In the genomic region with DNA sequence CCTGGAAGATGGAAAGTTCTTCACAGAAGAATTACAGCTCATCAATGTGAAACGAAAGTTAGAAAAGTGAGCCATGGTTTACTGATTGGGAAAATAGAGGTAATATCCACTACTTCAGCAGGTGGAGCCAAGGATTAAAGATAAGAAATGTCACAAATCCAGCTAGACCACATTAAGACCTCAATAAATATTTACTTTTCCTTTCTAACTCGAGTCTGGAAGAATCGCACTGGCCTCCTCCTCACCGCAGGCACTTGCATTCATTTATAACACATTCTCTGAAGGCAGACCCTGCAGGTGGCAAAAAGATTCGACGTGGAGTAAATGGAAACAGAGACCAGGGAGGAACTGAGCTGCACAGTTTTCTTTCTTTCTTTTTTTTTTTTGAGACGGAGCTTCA, we compare ENCODE assay signal across 19 cellular contexts. TPM values are rescaled to one million over a fixed set of nuclear protein-coding genes. Genes with fewer than 3 reads are reported as not detected.
DNase-seq lines count a peak whose midpoint lies in the region; ATAC-seq and TF ChIP-seq lines count a peak whose summit lies in the region.
"Had no signal": no experiment of that assay in that cellular context is flagged by ENCODE, and none has a peak within 500 bp of the region (broad histone marks: within the 10 kb centered on the region; RNA-seq: fewer than 3 reads in every experiment).

No MANE protein-coding gene starts in this region.

- CTCF ChIA-PET in Calu3 (lab: Charles Lee), result interaction anchor here (1.0 kb wide), 1 partner anchor 188 kb away, joined by 3 read pairs; no protein-coding TSS in a partner anchor

- peak overlapping the region; percentile 82 for H3K27ac Mint-ChIP-seq in T-helper 2 cell treated with Interferon-gamma antibody and Interleukin-4, amounts not matched to agents 5 μg/mL and 100 μg/mL, for 36 hours
- H3K27ac Mint-ChIP-seq in Calu3 (ENCODE audit: unreplicated experiment), result no peak overlapping the region
- peak overlapping the region; percentile 58 for H3K27ac Mint-ChIP-seq in activated T-helper 2 cell treated with anti-CD3 and anti-CD28 coated beads, Interferon-gamma antibody, Interleukin-2, Interleukin-4, amounts not matched to agents 10 μg/mL and 5 μg/mL and 100 μg/mL, durations not matched to agents 14 hours and 24 hours and 36 hours
- peak overlapping the region in 7 of 10 donors; percentile 11 to 100 (median 85) for H3K27ac Mint-ChIP-seq in naive thymus-derived CD8-positive, alpha-beta T cell
- H3K27ac Mint-ChIP-seq in stimulated activated memory B cell treated with anti-CD40 and anti-IgM and Interleukin-4, amounts not matched to agents 10 μg/mL and 1 μg/mL and 100 μg/mL, for 72 hours, result no peak overlapping the region
- H3K27ac Mint-ChIP-seq: activated T-cell treated with anti-CD3 and anti-CD28 coated beads, Interleukin-2, amount 50 U/mL, for 72 hours had no signal

- no TSS peak for BruUV-seq in Calu3 (replicated peaks; lab: Mats Ljungman, UMichigan)

- H3K9me3 Mint-ChIP-seq in T-helper 2 cell treated with Interferon-gamma antibody and Interleukin-4, amounts not matched to agents 5 μg/mL and 100 μg/mL, for 36 hours, result peaks cover 8% of the 10 kb centered on the region
- H3K9me3 Mint-ChIP-seq in Calu3 (ENCODE audit: low read depth, unreplicated experiment), result no peaks in the 10 kb centered on the region
- peaks cover 8% of the 10 kb centered on the region for H3K9me3 Mint-ChIP-seq in activated T-helper 2 cell treated with anti-CD3 and anti-CD28 coated beads, Interferon-gamma antibody, Interleukin-2, Interleukin-4, amounts not matched to agents 10 μg/mL and 5 μg/mL and 100 μg/mL, durations not matched to agents 14 hours and 24 hours and 36 hours
- H3K9me3 Mint-ChIP-seq in naive thymus-derived CD8-positive, alpha-beta T cell, result no peaks in the 10 kb centered on the region
- no peaks in the 10 kb centered on the region for H3K9me3 Mint-ChIP-seq in stimulated activated memory B cell treated with anti-CD40 and anti-IgM and Interleukin-4, amounts not matched to agents 10 μg/mL and 1 μg/mL and 100 μg/mL, for 72 hours
- H3K9me3 Mint-ChIP-seq: activated T-cell treated with anti-CD3 and anti-CD28 coated beads, Interleukin-2, amount 50 U/mL, for 72 hours had no signal

- no peaks in the 10 kb centered on the region for H3K27me3 Mint-ChIP-seq in T-helper 2 cell treated with Interferon-gamma antibody and Interleukin-4, amounts not matched to agents 5 μg/mL and 100 μg/mL, for 36 hours (ENCODE audit: low read depth)
- no peaks in the 10 kb centered on the region for H3K27me3 Mint-ChIP-seq in Calu3 (ENCODE audit: unreplicated experiment)
- no peaks in the 10 kb centered on the region for H3K27me3 Mint-ChIP-seq in activated T-helper 2 cell treated with anti-CD3 and anti-CD28 coated beads, Interferon-gamma antibody, Interleukin-2, Interleukin-4, amounts not matched to agents 10 μg/mL and 5 μg/mL and 100 μg/mL, durations not matched to agents 14 hours and 24 hours and 36 hours (ENCODE audit: low read depth)
- no peaks in the 10 kb centered on the region for H3K27me3 Mint-ChIP-seq in naive thymus-derived CD8-positive, alpha-beta T cell
- H3K27me3 Mint-ChIP-seq in stimulated activated memory B cell treated with anti-CD40 and anti-IgM and Interleukin-4, amounts not matched to agents 10 μg/mL and 1 μg/mL and 100 μg/mL, for 72 hours, result no peaks in the 10 kb centered on the region

- intact Hi-C loops in Calu3 (cut with micrococcal nuclease; ENCODE audit: unreplicated experiment), result no loop called here
- intact Hi-C loops in activated T-helper 2 cell treated with anti-CD3 and anti-CD28 coated beads, Interferon-gamma antibody, Interleukin-2, Interleukin-4, amounts not matched to agents 10 μg/mL and 5 μg/mL and 100 μg/mL, durations not matched to agents 14 hours and 24 hours and 36 hours (cut with micrococcal nuclease), result loop anchor here (10.0 kb wide), 1 partner anchor 480 kb away; no protein-coding TSS in a partner anchor

- POLR2A ChIA-PET in naive thymus-derived CD8-positive, alpha-beta T cell (lab: Charles Lee), result interaction anchor here (1.0 to 1.1 kb wide), 2 partner anchors 16 to 22 kb away, joined by 3 read pairs; no protein-coding TSS in a partner anchor

- peaks cover 30% of the 10 kb centered on the region for H3K4me1 Mint-ChIP-seq in T-helper 2 cell treated with Interferon-gamma antibody and Interleukin-4, amounts not matched to agents 5 μg/mL and 100 μg/mL, for 36 hours (ENCODE audit: low read depth)
- peaks cover 15% of the 10 kb centered on the region for H3K4me1 Mint-ChIP-seq in Calu3 (ENCODE audit: low read depth, unreplicated experiment)
- H3K4me1 Mint-ChIP-seq in activated T-helper 2 cell treated with anti-CD3 and anti-CD28 coated beads, Interferon-gamma antibody, Interleukin-2, Interleukin-4, amounts not matched to agents 10 μg/mL and 5 μg/mL and 100 μg/mL, durations not matched to agents 14 hours and 24 hours and 36 hours (ENCODE audit: low read depth), result peaks cover 25% of the 10 kb centered on the region
- peaks cover 6 to 37% (median 20%) of the 10 kb centered on the region in 4 donors for H3K4me1 Mint-ChIP-seq in naive thymus-derived CD8-positive, alpha-beta T cell
- H3K4me1 Mint-ChIP-seq in stimulated activated memory B cell treated with anti-CD40 and anti-IgM and Interleukin-4, amounts not matched to agents 10 μg/mL and 1 μg/mL and 100 μg/mL, for 72 hours, result peaks cover 21% of the 10 kb centered on the region

- H3K4me3 Mint-ChIP-seq in T-helper 2 cell treated with Interferon-gamma antibody and Interleukin-4, amounts not matched to agents 5 μg/mL and 100 μg/mL, for 36 hours, result peak overlapping the region; percentile 29
- H3K4me3 Mint-ChIP-seq in Calu3 (ENCODE audit: low read depth, unreplicated experiment), result no peak overlapping the region
- H3K4me3 Mint-ChIP-seq in activated T-helper 2 cell treated with anti-CD3 and anti-CD28 coated beads, Interferon-gamma antibody, Interleukin-2, Interleukin-4, amounts not matched to agents 10 μg/mL and 5 μg/mL and 100 μg/mL, durations not matched to agents 14 hours and 24 hours and 36 hours (ENCODE audit: low read depth), result no peak overlapping the region
- peak overlapping the region in 6 of 10 donors; percentile 16 to 45 (median 23) for H3K4me3 Mint-ChIP-seq in naive thymus-derived CD8-positive, alpha-beta T cell
- H3K4me3 Mint-ChIP-seq in stimulated activated memory B cell treated with anti-CD40 and anti-IgM and Interleukin-4, amounts not matched to agents 10 μg/mL and 1 μg/mL and 100 μg/mL, for 72 hours, result no peak overlapping the region
- H3K4me3 Mint-ChIP-seq: activated T-cell treated with anti-CD3 and anti-CD28 coated beads, Interleukin-2, amount 50 U/mL, for 72 hours had no signal

- no peak for DNase-seq in T-helper 2 cell treated with Interferon-gamma antibody and Interleukin-4, amounts not matched to agents 5 μg/mL and 100 μg/mL, for 36 hours (ENCODE audit: low spot score)
- DNase-seq in T-helper 2 cell (no peak), Calu3 (peak; percentile 7), inferior parietal cortex (ENCODE audit: extremely low spot score) (no peak)
- no peak for DNase-seq in activated T-helper 2 cell treated with anti-CD3 and anti-CD28 coated beads, Interferon-gamma antibody, Interleukin-2, Interleukin-4, amounts not matched to agents 10 μg/mL and 5 μg/mL and 100 μg/mL, durations not matched to agents 14 hours and 24 hours and 36 hours (ENCODE audit: low spot score)
- DNase-seq in naive thymus-derived CD8-positive, alpha-beta T cell, result no peak
- no peak for DNase-seq in stimulated activated CD8-positive, alpha-beta memory T cell treated with anti-CD3 and anti-CD28 coated beads, Interleukin-4, amount 100 ng/mL, for 48 hours
- DNase-seq: activated CD4-positive, alpha-beta T cell treated with anti-CD3 and anti-CD28 coated beads, Interleukin-2, amount 50 U/mL, for 4 hours; activated T-cell treated with anti-CD3 and anti-CD28 coated beads, Interleukin-2, amount 50 U/mL, for 72 hours; dermis blood vessel endothelial cell; GOT3; heart right ventricle; IMR-90; NCI-H1436 treated with DMSO at 0.1 percent for 48 hours; NCI-H526; stimulated activated CD4-positive, alpha-beta T cell treated with anti-CD3 and anti-CD28 coated beads, Interleukin-12 subunit alpha, Interleukin-12 subunit beta, amount 100 ng/mL, for 4 hours had no signal

- no peak for TF ChIP-seq CTCF in Calu3 (IDR thresholded peaks at IDR 0.05; ENCODE audit: unreplicated experiment)

- peaks cover 64% of the 10 kb centered on the region for H3K36me3 Mint-ChIP-seq in T-helper 2 cell treated with Interferon-gamma antibody and Interleukin-4, amounts not matched to agents 5 μg/mL and 100 μg/mL, for 36 hours (ENCODE audit: low read depth)
- H3K36me3 Mint-ChIP-seq in Calu3 (ENCODE audit: insufficient read depth, unreplicated experiment), result peaks cover 54% of the 10 kb centered on the region
- H3K36me3 Mint-ChIP-seq in activated T-helper 2 cell treated with anti-CD3 and anti-CD28 coated beads, Interferon-gamma antibody, Interleukin-2, Interleukin-4, amounts not matched to agents 10 μg/mL and 5 μg/mL and 100 μg/mL, durations not matched to agents 14 hours and 24 hours and 36 hours (ENCODE audit: low read depth), result peaks cover 78% of the 10 kb centered on the region
- peaks cover 4 to 59% (median 30%) of the 10 kb centered on the region in 3 donors for H3K36me3 Mint-ChIP-seq in naive thymus-derived CD8-positive, alpha-beta T cell
- H3K36me3 Mint-ChIP-seq in stimulated activated memory B cell treated with anti-CD40 and anti-IgM and Interleukin-4, amounts not matched to agents 10 μg/mL and 1 μg/mL and 100 μg/mL, for 72 hours, result peaks cover 57% of the 10 kb centered on the region

- no peak for ATAC-seq in naive thymus-derived CD8-positive, alpha-beta T cell
- ATAC-seq in stimulated activated memory B cell treated with anti-CD40 and anti-IgM and Interleukin-4, amounts not matched to agents 10 μg/mL and 1 μg/mL and 100 μg/mL, for 72 hours, result no peak
- ATAC-seq: A549; activated T-cell treated with anti-CD3 and anti-CD28 coated beads, Interleukin-2, amount 50 U/mL, for 72 hours; heart right ventricle; right cardiac atrium had no signal

RNA-seq across cellular contexts. Expression of a gene that starts 7.4 kb away (rescaled TPM):
- total RNA-seq in Calu3 (2022), result 41.6 and 46.4 TPM in 2 replicates
- 55.3 and 56.0 TPM in 2 replicates for total RNA-seq in activated T-helper 2 cell treated with anti-CD3 and anti-CD28 coated beads, Interferon-gamma antibody, Interleukin-2, Interleukin-4, amounts not matched to agents 10 μg/mL and 5 μg/mL and 100 μg/mL, durations not matched to agents 14 hours and 24 hours and 36 hours
- total RNA-seq in naive thymus-derived CD8-positive, alpha-beta T cell, result 10 to 100 TPM; 31.5 to 34.2 TPM
- polyA plus RNA-seq in naive thymus-derived CD8-positive, alpha-beta T cell, result 10 to 100 TPM; 13.6 to 22.3 (median 16.1) TPM

RNA-seq across cellular contexts. Expression of a gene that starts 22.6 kb away (rescaled TPM):
- 49.3 and 49.8 TPM in 2 replicates for total RNA-seq in Calu3 (2022)
- total RNA-seq in activated T-helper 2 cell treated with anti-CD3 and anti-CD28 coated beads, Interferon-gamma antibody, Interleukin-2, Interleukin-4, amounts not matched to agents 10 μg/mL and 5 μg/mL and 100 μg/mL, durations not matched to agents 14 hours and 24 hours and 36 hours, result 79.1 and 82.3 TPM in 2 replicates
- total RNA-seq in naive thymus-derived CD8-positive, alpha-beta T cell, result 10 to 100 TPM; 75.6 to 82.0 TPM
- 10 to 100 TPM in 1 of 3 donors, 1 to 10 TPM in 2; 4.7 to 17.8 (median 8.6) TPM for polyA plus RNA-seq in naive thymus-derived CD8-positive, alpha-beta T cell

Comparison
In these comparisons a context has a peak if more than half of its experiments do, and no peak if none do; other contexts are left out.
1. H3K27ac Mint-ChIP-seq: peak in T-helper 2 cell treated with Interferon-gamma antibody and Interleukin-4, amounts not matched to agents 5 μg/mL and 100 μg/mL, for 36 hours (single experiment), activated T-helper 2 cell treated with anti-CD3 and anti-CD28 coated beads, Interferon-gamma antibody, Interleukin-2, Interleukin-4, amounts not matched to agents 10 μg/mL and 5 μg/mL and 100 μg/mL, durations not matched to agents 14 hours and 24 hours and 36 hours (single experiment) and naive thymus-derived CD8-positive, alpha-beta T cell (7 of 10); none in Calu3 (single experiment) and stimulated activated memory B cell treated with anti-CD40 and anti-IgM and Interleukin-4, amounts not matched to agents 10 μg/mL and 1 μg/mL and 100 μg/mL, for 72 hours (single experiment).
2. H3K4me3 Mint-ChIP-seq: peak in T-helper 2 cell treated with Interferon-gamma antibody and Interleukin-4, amounts not matched to agents 5 μg/mL and 100 μg/mL, for 36 hours (single experiment) and naive thymus-derived CD8-positive, alpha-beta T cell (6 of 10); none in Calu3 (single experiment), activated T-helper 2 cell treated with anti-CD3 and anti-CD28 coated beads, Interferon-gamma antibody, Interleukin-2, Interleukin-4, amounts not matched to agents 10 μg/mL and 5 μg/mL and 100 μg/mL, durations not matched to agents 14 hours and 24 hours and 36 hours (single experiment) and stimulated activated memory B cell treated with anti-CD40 and anti-IgM and Interleukin-4, amounts not matched to agents 10 μg/mL and 1 μg/mL and 100 μg/mL, for 72 hours (single experiment).